ENCODE assay signal across 16 cellular contexts in the genomic region with DNA sequence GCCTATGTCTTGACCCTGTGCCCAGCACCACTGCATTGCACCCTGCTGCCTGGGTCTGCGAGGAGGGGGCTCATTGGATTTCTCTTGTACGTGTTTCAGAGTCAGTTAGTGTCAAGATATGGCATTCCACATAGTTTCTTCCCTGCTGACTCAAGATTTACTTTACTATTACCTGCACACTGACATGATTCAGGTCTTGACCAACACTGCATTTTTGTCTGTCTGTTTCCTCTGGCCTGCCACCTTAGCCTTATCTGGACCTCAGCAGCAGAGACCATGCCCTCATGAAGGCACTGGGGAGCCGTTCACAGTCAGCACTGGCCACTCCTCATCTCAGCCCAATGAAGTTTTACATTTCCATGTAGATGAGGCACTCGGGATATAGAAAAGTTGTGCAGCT.
A peak's percentile ranks its signal among the peaks of the same experiment; 100 is the strongest.
DNase-seq lines count a peak whose midpoint lies in the region; ATAC-seq, FAIRE-seq and TF ChIP-seq lines count a peak whose summit lies in the region.
"Had no signal": no experiment of that assay in that cellular context is flagged by ENCODE, and none has a peak within 500 bp of the region (broad histone marks: within the 10 kb centered on the region; RNA-seq: fewer than 3 reads in every experiment).

No MANE protein-coding gene starts in this region.

- peak overlapping the region; percentile 83 for H3K4ac ChIP-seq in IMR-90 (ENCODE audit: low read depth, low read length)

- H2AK9ac ChIP-seq in IMR-90 (replicated peaks; ENCODE audit: low read depth, low read length, poor library complexity): no peak overlapping the region

- peak overlapping the region; percentile 17 to 70 for H4K8ac ChIP-seq in IMR-90 (ENCODE audit: low read depth in 2 of 2, low read length in 2 of 2)

- no peak overlapping the region for H3K27ac Mint-ChIP-seq in stimulated activated effector memory CD8-positive, alpha-beta T cell treated with anti-CD3 and anti-CD28 coated beads, Interleukin-12 subunit alpha, Interleukin-12 subunit beta, amount 100 ng/mL, for 72 hours
- H3K27ac Mint-ChIP-seq: activated T-helper 2 cell treated with anti-CD3 and anti-CD28 coated beads, Interferon-gamma antibody, Interleukin-2, Interleukin-4, amounts not matched to agents 10 μg/mL and 5 μg/mL and 100 μg/mL, durations not matched to agents 14 hours and 24 hours and 36 hours; endodermal cell had no signal

- H3K79me1 ChIP-seq in IMR-90 (ENCODE audit: low read depth in 1 of 2, low read length in 2 of 2): peaks cover 7 to 33% of the 10 kb centered on the region in 2 experiments; a peak in 3 of 4 replicates

- dilution Hi-C loops in IMR-90 (cut with HindIII; ENCODE audit: low sequenced_read_pairs, unreplicated experiment): no loop called here

- H3K14ac ChIP-seq in IMR-90 (replicated peaks; ENCODE audit: low read depth, low read length): peak overlapping the region; percentile 65

- H3K36me3 Mint-ChIP-seq in stimulated activated effector memory CD8-positive, alpha-beta T cell treated with anti-CD3 and anti-CD28 coated beads, Interleukin-12 subunit alpha, Interleukin-12 subunit beta, amount 100 ng/mL, for 72 hours: peaks cover 29% of the 10 kb centered on the region

- H3K4me2 ChIP-seq in IMR-90 (ENCODE audit: low read depth, low read length): no peak overlapping the region

- H3K27ac ChIP-seq in IMR-90 (ENCODE audit: insufficient read depth, low read length) (peak overlapping the region; percentile 51; the same call in 1 of the 2 replicates), muscle layer of duodenum (ENCODE audit: low read length) (peak overlapping the region; percentile 61), thoracic aorta (peak overlapping the region; percentile 73 to 82), RWPE1 (no peak overlapping the region)

- ATAC-seq in IMR-90 (ENCODE audit: low read depth): no peak
- no peak for ATAC-seq in thoracic aorta (ENCODE audit: insufficient number of reproducible peaks, low FRiP score, low read depth)
- no peak for ATAC-seq in stimulated activated effector memory CD8-positive, alpha-beta T cell treated with anti-CD3 and anti-CD28 coated beads, Interleukin-12 subunit alpha, Interleukin-12 subunit beta, amount 100 ng/mL, for 72 hours

- no peak overlapping the region for H2AFZ ChIP-seq in IMR-90 (replicated peaks; ENCODE audit: low read length, poor library complexity)

- H4K91ac ChIP-seq in IMR-90 (ENCODE audit: insufficient read depth, low read depth, low read length): peak overlapping the region; percentile 77

- H3K9me1 ChIP-seq in IMR-90 (ENCODE audit: insufficient read depth, low read length): peaks cover 26% of the 10 kb centered on the region

- DNase-seq in IMR-90 (no peak), bronchial epithelial cell (ENCODE audit: low read depth) (peak; percentile 54), thoracic aorta (ENCODE audit: low spot score) (no peak), GF-D8 (lab: John Stamatoyannopoulos, UW) (no peak), RWPE1 (ENCODE audit: low spot score) (no peak), NCI-H82 (lab: John Stamatoyannopoulos, UW) (no peak)
- no peak for DNase-seq in stimulated activated effector memory CD8-positive, alpha-beta T cell treated with anti-CD3 and anti-CD28 coated beads, Interleukin-12 subunit alpha, Interleukin-12 subunit beta, amount 100 ng/mL, for 72 hours (ENCODE audit: low spot score in 2 of 2)
- DNase-seq: CD4-positive, alpha-beta memory T cell; endodermal cell; HFFc6; Kasumi-1; NCI-H1105 treated with DMSO at 0.1 percent for 48 hours; NCI-H526; substantia nigra had no signal

- H3K4me3 ChIP-seq in IMR-90 (ENCODE audit: insufficient read depth, low read depth, low read length) (no peak overlapping the region), bronchial epithelial cell (ENCODE audit: low read depth, low read length) (no peak overlapping the region), muscle layer of duodenum (ENCODE audit: low read depth in 1 of 2, low read length in 2 of 2) (no peak overlapping the region), thoracic aorta (no peak overlapping the region)

- TF ChIP-seq RAD21 in IMR-90 (IDR thresholded peaks at IDR 0.05; ENCODE audit: low read length): no peak

- intact Hi-C loops in IMR-90 (cut with micrococcal nuclease): loop anchor here (5.0 kb wide), 2 partner anchors 55 to 155 kb away; a partner anchor contains a TSS

- H3K23ac ChIP-seq in IMR-90 (ENCODE audit: low read depth, low read length): peak overlapping the region; percentile 50; the same call in 1 of the 2 replicates

- in situ Hi-C loops in IMR-90 (cut with MboI; ENCODE audit: low sequenced_read_pairs): no loop called here

- peak overlapping the region; percentile 79 for H2BK20ac ChIP-seq in IMR-90 (ENCODE audit: low read depth, low read length)

- H3K4me1 ChIP-seq in IMR-90 (ENCODE audit: control insufficient read depth, insufficient read depth, low read length): peaks cover 44% of the 10 kb centered on the region
- H3K4me1 ChIP-seq in muscle layer of duodenum (ENCODE audit: control insufficient read depth in 1 of 2, insufficient read depth in 2 of 2, low read length in 2 of 2): peaks cover 6 to 39% of the 10 kb centered on the region in 2 donors
- peaks cover 48 to 94% of the 10 kb centered on the region in 2 donors for H3K4me1 ChIP-seq in thoracic aorta (ENCODE audit: control insufficient read depth in 1 of 2, low read depth in 2 of 2)

- H3K36me3 ChIP-seq in IMR-90 (ENCODE audit: control insufficient read depth, insufficient read depth, low read length) (peaks cover 2% of the 10 kb centered on the region; the same call in 1 of the 2 replicates), bronchial epithelial cell (ENCODE audit: control insufficient read depth, insufficient read depth, low read length) (peaks cover 8% of the 10 kb centered on the region), muscle layer of duodenum (ENCODE audit: control insufficient read depth in 1 of 2, insufficient read depth in 2 of 2, low read length in 2 of 2) (no peaks in the 10 kb centered on the region), thoracic aorta (no peaks in the 10 kb centered on the region)

- no peak overlapping the region for H3K4me3 Mint-ChIP-seq in stimulated activated effector memory CD8-positive, alpha-beta T cell treated with anti-CD3 and anti-CD28 coated beads, Interleukin-12 subunit alpha, Interleukin-12 subunit beta, amount 100 ng/mL, for 72 hours
- H3K4me3 Mint-ChIP-seq: CD4-positive, alpha-beta memory T cell; endodermal cell; HFFc6 had no signal

- H3K56ac ChIP-seq in IMR-90 (ENCODE audit: extremely low read depth, insufficient read depth, low read length): no peak overlapping the region; the same call in 1 of the 2 replicates

- TF ChIP-seq POLR2A in IMR-90 (IDR thresholded peaks at IDR 0.05; ENCODE audit: low read depth, low read length): no peak

- H2BK120ac ChIP-seq in IMR-90 (ENCODE audit: low read depth, low read length): peak overlapping the region; percentile 85

- peaks cover 15% of the 10 kb centered on the region for H3K4me1 Mint-ChIP-seq in stimulated activated effector memory CD8-positive, alpha-beta T cell treated with anti-CD3 and anti-CD28 coated beads, Interleukin-12 subunit alpha, Interleukin-12 subunit beta, amount 100 ng/mL, for 72 hours

- CTCF ChIA-PET in IMR-90 (lab: Yijun Ruan, JAX) (interaction anchor here (1.2 kb wide), 1 partner anchor 157 kb away, joined by 3 read pairs; no protein-coding TSS in a partner anchor), RWPE1 (lab: Yijun Ruan, JAX) (no interaction called here)

- no peaks in the 10 kb centered on the region for H4K20me1 ChIP-seq in IMR-90 (ENCODE audit: insufficient read depth, low read length)

- H3K9me3 ChIP-seq in IMR-90 (ENCODE audit: control insufficient read depth, insufficient read depth, low read length): no peaks in the 10 kb centered on the region
- no peaks in the 10 kb centered on the region for H3K9me3 ChIP-seq in muscle layer of duodenum (ENCODE audit: control insufficient read depth in 1 of 2, low read length in 2 of 2)
- no peaks in the 10 kb centered on the region for H3K9me3 ChIP-seq in thoracic aorta

- H4K5ac ChIP-seq in IMR-90 (ENCODE audit: low read depth, low read length): peak overlapping the region; percentile 95

- H2AK5ac ChIP-seq in IMR-90 (ENCODE audit: low read depth, low read length): peak overlapping the region; percentile 94

- no peaks in the 10 kb centered on the region for H3K9me3 Mint-ChIP-seq in stimulated activated effector memory CD8-positive, alpha-beta T cell treated with anti-CD3 and anti-CD28 coated beads, Interleukin-12 subunit alpha, Interleukin-12 subunit beta, amount 100 ng/mL, for 72 hours
- H3K9me3 Mint-ChIP-seq: activated T-helper 2 cell treated with anti-CD3 and anti-CD28 coated beads, Interferon-gamma antibody, Interleukin-2, Interleukin-4, amounts not matched to agents 10 μg/mL and 5 μg/mL and 100 μg/mL, durations not matched to agents 14 hours and 24 hours and 36 hours; CD4-positive, alpha-beta memory T cell; endodermal cell; HFFc6 had no signal

- peak overlapping the region; percentile 96 for H3K18ac ChIP-seq in IMR-90 (ENCODE audit: low read depth, low read length)

- POLR2A ChIA-PET in IMR-90 (lab: Charles Lee; ENCODE audit: unreplicated experiment): no interaction called here
- POLR2A ChIA-PET in RWPE1 (lab: Yijun Ruan, JAX; ENCODE audit: low non-redundant PET): no interaction called here

- no TSS peak for BruUV-seq in IMR-90 (replicated peaks; lab: Mats Ljungman, UMichigan)

- no peaks in the 10 kb centered on the region for H3K27me3 ChIP-seq in IMR-90 (ENCODE audit: control insufficient read depth, insufficient read depth, low read length)
- no peaks in the 10 kb centered on the region for H3K27me3 ChIP-seq in bronchial epithelial cell (ENCODE audit: control insufficient read depth, insufficient read depth, low read length)
- H3K27me3 ChIP-seq in muscle layer of duodenum (ENCODE audit: low read depth, low read length): no peaks in the 10 kb centered on the region
- no peaks in the 10 kb centered on the region for H3K27me3 ChIP-seq in thoracic aorta (replicated peaks; ENCODE audit: insufficient read depth)

- peak overlapping the region; percentile 37 for H2BK15ac ChIP-seq in IMR-90 (ENCODE audit: low read depth, low read length)

- no peak for FAIRE-seq in bronchial epithelial cell (lab: Jason Lieb, UNC)

- H2BK5ac ChIP-seq in IMR-90 (ENCODE audit: low read depth, low read length, poor library complexity, severe bottlenecking): peak overlapping the region; percentile 91

- no peak overlapping the region for H3K9ac ChIP-seq in IMR-90 (ENCODE audit: low read depth, low read length)

- TF ChIP-seq CTCF in IMR-90 (conservative IDR thresholded peaks at IDR 0.05; ENCODE audit: low read depth, low read length) (no peak), bronchial epithelial cell (IDR thresholded peaks at IDR 0.05; ENCODE audit: insufficient read depth, low read length, severe bottlenecking) (no peak), thoracic aorta (IDR thresholded peaks at IDR 0.05) (no peak), RWPE1 (conservative IDR thresholded peaks at IDR 0.05; ENCODE audit: low read depth) (no peak)

- 80% methylated on average over 2 of the region's 4 CpGs; no CpG with 5 or more reads in 1 of the 2 experiments for WGBS in IMR-90 (ENCODE audit: extremely low coverage in 2 of 2, insufficient read length in 1 of 2), 2 experiments

TF ChIP-seq in IMR-90, 13 proteins besides CTCF, POLR2A, EP300 and RAD21 (continues in another document):
- TF ChIP-seq CHD1 (IDR thresholded peaks at IDR 0.05; ENCODE audit: low read depth, low read length) (no peak), RFX5 (IDR thresholded peaks at IDR 0.05; ENCODE audit: low read depth, low read length) (no peak), BHLHE40 (IDR thresholded peaks at IDR 0.05; ENCODE audit: low read depth, low read length) (no peak)
